In genomic region chr2:17337507-17337906, GRCh38 we compare ENCODE assay signal across 7 cellular contexts.
"Had no signal": no experiment of that assay in that cellular context is flagged by ENCODE, and none has a peak within 500 bp of the region (broad histone marks: within the 10 kb centered on the region; RNA-seq: fewer than 3 reads in every experiment).

No MANE protein-coding gene starts in this region.

- H3K9ac ChIP-seq: GM23248 had no signal

- FAIRE-seq: HTR-8/SVneo, K562 had no signal

- DNase-seq: GM23248, GOT3, H9, HCEC 1CT, IMR-90 had no signal

- H3K4me3 ChIP-seq: GM23248, K562 had no signal

- H3K27ac ChIP-seq: GM23248 had no signal

- H2AFZ ChIP-seq: GM23248 had no signal

- ATAC-seq: K562 had no signal
